Comparison of ENCODE assay signal across 19 cellular contexts in genomic region chr2:241274127-241274526, GRCh38. TPM values are rescaled to one million over a fixed set of nuclear protein-coding genes. Genes with fewer than 3 reads are reported as not detected.
DNase-seq lines count a peak whose midpoint lies in the region; ATAC-seq, FAIRE-seq and TF ChIP-seq lines count a peak whose summit lies in the region.
"Had no signal": no experiment of that assay in that cellular context is flagged by ENCODE, and none has a peak within 500 bp of the region (broad histone marks: within the 10 kb centered on the region; RNA-seq: fewer than 3 reads in every experiment).

No MANE protein-coding gene starts in this region.

- no peak for TF ChIP-seq RAD21 in K562 (CRISPR knock-in tag; conservative IDR thresholded peaks at IDR 0.05 in 1 of 2, IDR thresholded peaks at IDR 0.05 in 1 of 2)

- ATAC-seq in CD8-positive, alpha-beta T cell: no peak
- no peak; the same call in 2 of the 3 replicates for ATAC-seq in K562
- ATAC-seq in HG02870 (IDR thresholded peaks at IDR 0.05; ENCODE audit: unreplicated experiment): no peak
- ATAC-seq: activated T-helper 17 cell treated with anti-CD3 and anti-CD28 coated beads, Interleukin-2, amount 50 U/mL, for 72 hours; effector memory CD8-positive, alpha-beta T cell; gastroesophageal sphincter had no signal

- no peaks in the 10 kb centered on the region for H3K27me3 Mint-ChIP-seq in CD8-positive, alpha-beta T cell (ENCODE audit: low read depth)
- H3K27me3 Mint-ChIP-seq in HFFc6 (ENCODE audit: insufficient read depth) (peaks cover 15% of the 10 kb centered on the region), nephron (ENCODE audit: low read depth) (no peaks in the 10 kb centered on the region)
- H3K27me3 Mint-ChIP-seq: activated CD4-positive, alpha-beta T cell treated with anti-CD3 and anti-CD28 coated beads, Interleukin-2, amount 10 ng/mL, durations not matched to agents 7 days and 5 days; activated T-helper 17 cell treated with anti-CD3 and anti-CD28 coated beads, Interleukin-2, amount 50 U/mL, for 72 hours; effector memory CD8-positive, alpha-beta T cell had no signal

- POLR2A ChIA-PET in CD8-positive, alpha-beta T cell (lab: Charles Lee): interaction anchor here (0.6 kb wide), 1 partner anchor 652 kb away, joined by 3 read pairs; no protein-coding TSS in a partner anchor
- POLR2A ChIA-PET in K562 (lab: Yijun Ruan, JAX): no interaction called here

- in situ Hi-C loops in K562 (cut with MboI): no loop called here
- in situ Hi-C loops in GM13976 (cut with MboI; ENCODE audit: low sequenced_read_pairs, unreplicated experiment): no loop called here
- in situ Hi-C loops in HAP-1 (cut with MboI; ENCODE audit: low sequenced_read_pairs): no loop called here

- H3K4me3 ChIP-seq in CD8-positive, alpha-beta T cell (ENCODE audit: low read depth, low read length): no peak overlapping the region
- H3K4me3 ChIP-seq in K562: no peak overlapping the region
- H3K4me3 ChIP-seq in HAP-1: no peak overlapping the region
- H3K4me3 ChIP-seq: gastroesophageal sphincter, MG63, PC-9 had no signal

- DNase-seq in CD8-positive, alpha-beta T cell: peak in 1 of 7 experiments; percentile 8
- DNase-seq in HFFc6: no peak
- no peak for DNase-seq in K562 (ENCODE audit: extremely low read depth in 1 of 4, low spot score in 3 of 4)
- no peak for DNase-seq in GM13976 (ENCODE audit: low spot score)
- DNase-seq in HAP-1 (ENCODE audit: low spot score in 2 of 2): no peak
- no peak for DNase-seq in GOT3 (lab: John Stamatoyannopoulos, UW)
- DNase-seq: activated CD4-positive, alpha-beta T cell treated with anti-CD3 and anti-CD28 coated beads, Interleukin-2, amount 10 ng/mL, durations not matched to agents 7 days and 5 days; brain microvascular endothelial cell; effector memory CD8-positive, alpha-beta T cell; MG63; NCI-H226; PC-9 had no signal

- peak overlapping the region; percentile 11 for H3K27ac Mint-ChIP-seq in CD8-positive, alpha-beta T cell
- H3K27ac Mint-ChIP-seq in HFFc6 (peak overlapping the region; percentile 84), nephron (peak overlapping the region in 1 of 3 experiments; percentile 70)
- H3K27ac Mint-ChIP-seq: T-helper 2 cell treated with Interferon-gamma antibody and Interleukin-4, amounts not matched to agents 5 μg/mL and 100 μg/mL, for 36 hours had no signal

- H2AFZ ChIP-seq in K562 (ENCODE audit: low read depth, low read length): no peak overlapping the region
- H2AFZ ChIP-seq: PC-9 had no signal

- H3K79me2 ChIP-seq in K562 (ENCODE audit: control insufficient read depth, insufficient read depth, low read length): peaks cover 95% of the 10 kb centered on the region

- H3K36me3 Mint-ChIP-seq in CD8-positive, alpha-beta T cell: peaks cover 4% of the 10 kb centered on the region
- H3K36me3 Mint-ChIP-seq in HFFc6 (ENCODE audit: low read depth): peaks cover 39% of the 10 kb centered on the region
- H3K36me3 Mint-ChIP-seq in nephron (ENCODE audit: low read depth): peaks cover 35% of the 10 kb centered on the region

- TF ChIP-seq CTCF in CD8-positive, alpha-beta T cell (IDR thresholded peaks at IDR 0.05): no peak
- TF ChIP-seq CTCF in HFFc6 (IDR thresholded peaks at IDR 0.05) (no peak), K562 (IDR thresholded peaks at IDR 0.05 in 2 of 3, conservative IDR thresholded peaks at IDR 0.05 in 1 of 3; ENCODE audit: insufficient read depth in 2 of 3, low read depth in 1 of 3, low read length in 3 of 3) (no peak), nephron (IDR thresholded peaks at IDR 0.05; ENCODE audit: unreplicated experiment in 3 of 3) (no peak), GM13976 (IDR thresholded peaks at IDR 0.05; ENCODE audit: borderline replicate concordance, control extremely low read depth, extremely low read depth, insufficient read depth, missing control alignments) (no peak)

- no peak overlapping the region for H3K9ac ChIP-seq in K562 (ENCODE audit: insufficient read depth in 1 of 2, low read depth in 2 of 2, low read length in 2 of 2)

- H3K36me3 ChIP-seq in CD8-positive, alpha-beta T cell (ENCODE audit: insufficient read depth, low read length): no peaks in the 10 kb centered on the region
- peaks cover 20% of the 10 kb centered on the region; the same call in 1 of the 3 replicates for H3K36me3 ChIP-seq in K562 (ENCODE audit: control insufficient read depth, insufficient read depth, low read length)
- H3K36me3 ChIP-seq in HAP-1 (replicated peaks): peaks cover 8% of the 10 kb centered on the region

- H3K4me1 Mint-ChIP-seq in CD8-positive, alpha-beta T cell (ENCODE audit: low read depth): peaks cover 40% of the 10 kb centered on the region
- H3K4me1 Mint-ChIP-seq in HFFc6 (ENCODE audit: low read depth) (peaks cover 51% of the 10 kb centered on the region), nephron (peaks cover 38% of the 10 kb centered on the region)

- H3K9me3 Mint-ChIP-seq in CD8-positive, alpha-beta T cell: no peaks in the 10 kb centered on the region
- H3K9me3 Mint-ChIP-seq in HFFc6 (peaks cover 5% of the 10 kb centered on the region), nephron (peaks cover 12% of the 10 kb centered on the region)
- H3K9me3 Mint-ChIP-seq: activated T-helper 17 cell treated with anti-CD3 and anti-CD28 coated beads, Interleukin-2, amount 50 U/mL, for 72 hours; effector memory CD8-positive, alpha-beta T cell had no signal

- H3K4me3 Mint-ChIP-seq in CD8-positive, alpha-beta T cell: peak overlapping the region; percentile 77
- H3K4me3 Mint-ChIP-seq in HFFc6 (peak overlapping the region; percentile 40; the same call in 1 of the 2 replicates), nephron (peak overlapping the region; percentile 86 to 90 (median 86))

- WGBS in K562 (ENCODE audit: insufficient coverage, low coverage, missing lambda C conversion rate): 86% methylated on average over 3 of the region's 5 CpGs

- H3K9me1 ChIP-seq in K562 (ENCODE audit: control insufficient read depth, insufficient read depth, low read length): no peaks in the 10 kb centered on the region

- H3K27ac ChIP-seq in CD8-positive, alpha-beta T cell (ENCODE audit: low read depth, low read length): no peak overlapping the region
- no peak overlapping the region for H3K27ac ChIP-seq in K562 (ENCODE audit: extremely low read depth, low read depth, low read length)
- H3K27ac ChIP-seq: brain microvascular endothelial cell, PC-9 had no signal

- no peaks in the 10 kb centered on the region for H3K9me3 ChIP-seq in CD8-positive, alpha-beta T cell (ENCODE audit: low read length)
- H3K9me3 ChIP-seq in K562 (replicated peaks; ENCODE audit: control insufficient read depth, insufficient read depth, low read depth, low read length): no peaks in the 10 kb centered on the region
- peaks cover 4% of the 10 kb centered on the region; the same call in 1 of the 2 replicates for H3K9me3 ChIP-seq in HAP-1
- H3K9me3 ChIP-seq: gastroesophageal sphincter, MG63 had no signal

- no peaks in the 10 kb centered on the region for H3K27me3 ChIP-seq in CD8-positive, alpha-beta T cell (ENCODE audit: insufficient read depth, low read length)
- no peaks in the 10 kb centered on the region for H3K27me3 ChIP-seq in K562 (ENCODE audit: control insufficient read depth in 2 of 2, insufficient read depth in 2 of 2, low read length in 2 of 2)
- no peaks in the 10 kb centered on the region for H3K27me3 ChIP-seq in HAP-1 (ENCODE audit: low read depth)
- H3K27me3 ChIP-seq: brain microvascular endothelial cell, gastroesophageal sphincter, MG63 had no signal

- FAIRE-seq in K562 (lab: Jason Lieb, UNC): no peak
- FAIRE-seq: H54, islet of Langerhans had no signal

- no TSS peak for BruUV-seq in K562 (replicated peaks; lab: Mats Ljungman, UMichigan)

- no peak overlapping the region for H3K4me2 ChIP-seq in K562 (ENCODE audit: insufficient read depth, low read length)

- H3K4me1 ChIP-seq in CD8-positive, alpha-beta T cell (ENCODE audit: insufficient read depth, low read length): peaks cover 13% of the 10 kb centered on the region
- peaks cover 0 to 18% of the 10 kb centered on the region in 2 experiments; a peak in 4 of 5 replicates for H3K4me1 ChIP-seq in K562 (replicated peaks in 1 of 2; ENCODE audit: control insufficient read depth in 2 of 2, insufficient read depth in 2 of 2, low read length in 2 of 2)
- H3K4me1 ChIP-seq in HAP-1: peaks cover 14% of the 10 kb centered on the region

- TF ChIP-seq EP300 in K562 (IDR thresholded peaks at IDR 0.05; ENCODE audit: low read length): no peak

- intact Hi-C loops in CD8-positive, alpha-beta T cell (cut with DNase I, micrococcal nuclease): loop anchor here in 1 of 2 experiments (5.0 to 10.0 kb wide), 2 partner anchors 81 to 233 kb away; partner anchors contain the start of genes FARP2 and STK25
- intact Hi-C loops in K562 (cut with micrococcal nuclease): no loop called here

- CTCF ChIA-PET in CD8-positive, alpha-beta T cell (lab: Charles Lee): no interaction called here
- CTCF ChIA-PET in K562 (lab: Yijun Ruan, JAX; ENCODE audit: low intra/inter-chr PET ratio): no interaction called here

- no peak for TF ChIP-seq POLR2A in K562 (conservative IDR thresholded peaks at IDR 0.05)

- H4K20me1 ChIP-seq in K562 (replicated peaks; ENCODE audit: control insufficient read depth, insufficient read depth, low read length): peaks cover 18% of the 10 kb centered on the region

RNA-seq across cellular contexts. Expression of gene HDLBP, which starts 41.3 kb away (rescaled TPM):
- 100 to 1,000 TPM in 1 of 2 experiments, 10 to 100 TPM in 1; 97.5 to 104 TPM for total RNA-seq in CD8-positive, alpha-beta T cell
- total RNA-seq in HFFc6 (2021; fragmentation: NEBNext Ultra II Directional; extraction: Animal tissue kit (Norgen Biotek cat#: 25700)): 1,000 to 10,000 TPM in 5 of 6 experiments, 100 to 1,000 TPM in 1; 991 to 1,153 (median 1,104) TPM
- 614 and 791 TPM in 2 replicates for total RNA-seq in K562 (2011; cell fraction: chromatin; rRNA removed; ENCODE audit: low replicate concordance)
- 306 TPM in 2 replicates for total RNA-seq in K562 (2011; cell fraction: nucleolus; rRNA removed)
- total RNA-seq in K562 (2011; cell fraction: nucleoplasm; rRNA removed): 325 and 335 TPM in 2 replicates
- total RNA-seq in K562 (2014; rRNA removed) (254 and 333 TPM in 2 replicates), K562 (2014; rRNA removed; fragmentation: Illumina TruSeq; extraction: Trizol) (123 and 130 TPM in 2 replicates), K562 (2015; rRNA removed; fragmentation: Illumina TruSeq; extraction: Trizol) (163 and 180 TPM in 2 replicates), K562 (2021) (221 and 223 TPM in 2 replicates)
- polyA plus RNA-seq in K562 (2011; rRNA removed) (106 and 166 TPM in 2 replicates), K562 (2014; fragmentation: Illumina TruSeq; extraction: Trizol) (240 and 378 TPM in 2 replicates), K562 (2014; fragmentation: Nextera tagmentation; extraction: Ambion mirVana) (10 to 100 TPM; 24.4 to 68.4 TPM), K562 (2014; rRNA removed) (111 and 146 TPM in 2 replicates)
- polyA plus RNA-seq in K562 (2011; cell fraction: cytosol; rRNA removed): 115 and 144 TPM in 2 replicates
- polyA plus RNA-seq in K562 (2011; cell fraction: nucleus; rRNA removed): 272 and 310 TPM in 2 replicates
- 126 and 183 TPM in 2 replicates for polyA plus RNA-seq in K562 (2012)
- polyA minus RNA-seq in K562 (2011; rRNA and poly(A)+ RNA removed): 213 and 275 TPM in 2 replicates
- 161 and 189 TPM in 2 replicates for polyA minus RNA-seq in K562 (2011; cell fraction: cytosol; rRNA and poly(A)+ RNA removed)
- polyA minus RNA-seq in K562 (2011; cell fraction: nucleus; rRNA and poly(A)+ RNA removed): 111 and 215 TPM in 2 replicates

RNA-seq across cellular contexts. Expression of gene SEPTIN2, which starts 41.6 kb away (rescaled TPM):
- total RNA-seq in CD8-positive, alpha-beta T cell: 100 to 1,000 TPM; 216 to 246 TPM
- total RNA-seq in HFFc6 (2021; fragmentation: NEBNext Ultra II Directional; extraction: Animal tissue kit (Norgen Biotek cat#: 25700)): 100 to 1,000 TPM; 399 to 468 (median 441) TPM
- 162 and 401 TPM in 2 replicates for total RNA-seq in K562 (2011; cell fraction: chromatin; rRNA removed; ENCODE audit: low replicate concordance)
- total RNA-seq in K562 (2011; cell fraction: nucleolus; rRNA removed): 89.9 and 107 TPM in 2 replicates
- total RNA-seq in K562 (2011; cell fraction: nucleoplasm; rRNA removed): 233 and 405 TPM in 2 replicates
- total RNA-seq in K562 (2014; rRNA removed) (132 and 145 TPM in 2 replicates), K562 (2014; rRNA removed; fragmentation: Illumina TruSeq; extraction: Trizol) (169 and 197 TPM in 2 replicates), K562 (2015; rRNA removed; fragmentation: Illumina TruSeq; extraction: Trizol) (149 and 166 TPM in 2 replicates), K562 (2021) (144 and 162 TPM in 2 replicates)
- polyA plus RNA-seq in K562 (2011; rRNA removed) (271 and 367 TPM in 2 replicates), K562 (2014; fragmentation: Illumina TruSeq; extraction: Trizol) (232 and 235 TPM in 2 replicates), K562 (2014; fragmentation: Nextera tagmentation; extraction: Ambion mirVana) (100 to 1,000 TPM; 121 to 201 TPM), K562 (2014; rRNA removed) (164 and 179 TPM in 2 replicates)
- 90.2 and 172 TPM in 2 replicates for polyA plus RNA-seq in K562 (2011; cell fraction: cytosol; rRNA removed)
- 157 and 224 TPM in 2 replicates for polyA plus RNA-seq in K562 (2011; cell fraction: nucleus; rRNA removed)
- polyA plus RNA-seq in K562 (2012): 139 and 187 TPM in 2 replicates
- polyA minus RNA-seq in K562 (2011; rRNA and poly(A)+ RNA removed): 260 and 291 TPM in 2 replicates
- polyA minus RNA-seq in K562 (2011; cell fraction: cytosol; rRNA and poly(A)+ RNA removed): 84.3 and 90.8 TPM in 2 replicates
- polyA minus RNA-seq in K562 (2011; cell fraction: nucleus; rRNA and poly(A)+ RNA removed): 82.0 and 123 TPM in 2 replicates
